Comparison of ENCODE assay signal across 8 cellular contexts in the genomic region with DNA sequence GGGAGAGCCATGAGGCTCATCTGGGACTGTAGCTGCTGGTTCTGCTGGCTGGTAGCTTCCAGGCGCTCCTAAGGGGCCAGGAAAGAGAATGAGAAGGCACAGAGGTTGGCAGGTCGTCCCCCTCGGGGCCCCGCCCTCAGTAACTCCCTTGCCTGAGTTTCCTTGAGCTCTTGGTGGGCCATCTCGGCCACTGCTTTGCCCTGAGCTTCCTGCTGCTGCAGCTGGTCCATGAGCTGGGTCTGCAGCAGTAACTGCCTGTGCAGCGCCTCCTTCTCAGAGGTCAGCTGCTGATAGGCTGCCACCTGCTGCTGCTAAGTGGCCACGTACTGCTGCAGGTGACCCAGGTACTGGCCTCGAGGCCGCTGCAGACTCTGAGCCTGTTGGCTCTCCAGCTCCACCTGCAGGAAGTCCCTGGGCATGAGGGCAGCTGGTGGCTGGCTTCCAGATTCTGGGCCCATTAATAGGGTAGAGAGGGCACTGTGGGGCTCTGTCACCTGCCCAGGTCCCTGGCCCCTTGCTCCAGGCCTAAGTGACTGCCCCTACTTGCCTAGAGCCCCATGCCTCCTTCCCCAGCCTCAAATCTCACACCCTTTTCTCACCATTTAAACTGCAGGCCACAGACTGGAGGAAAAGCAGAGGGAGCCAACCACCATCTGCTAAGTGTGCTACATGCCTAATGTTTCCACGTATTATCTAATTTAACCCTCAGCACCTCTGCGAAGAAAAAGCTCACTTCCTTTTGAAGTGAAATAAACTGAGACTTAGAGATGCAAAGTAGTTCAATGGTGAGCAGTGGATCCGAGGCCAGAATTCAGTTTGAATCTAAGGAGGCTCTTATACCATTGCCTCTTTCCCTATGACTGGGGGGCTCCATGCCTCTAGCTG. TPM values are rescaled to one million over a fixed set of nuclear protein-coding genes. Genes with fewer than 3 reads are reported as not detected.
DNase-seq lines count a peak whose midpoint lies in the region; ATAC-seq and TF ChIP-seq lines count a peak whose summit lies in the region.

No MANE protein-coding gene starts in this region.

- peak overlapping the region; percentile 52; the same call in 1 of the 2 replicates for H3K4me2 ChIP-seq in MM.1S (ENCODE audit: low read depth, low read length)

- H3K27ac Mint-ChIP-seq in T-helper 2 cell treated with Interferon-gamma antibody and Interleukin-4, amounts not matched to agents 5 μg/mL and 100 μg/mL, for 36 hours, result no peak overlapping the region
- no peak overlapping the region for H3K27ac Mint-ChIP-seq in MCF 10A (ENCODE audit: low read depth, unreplicated experiment)

- peaks cover 4% of the 10 kb centered on the region for H3K4me1 Mint-ChIP-seq in T-helper 2 cell treated with Interferon-gamma antibody and Interleukin-4, amounts not matched to agents 5 μg/mL and 100 μg/mL, for 36 hours (ENCODE audit: low read depth)
- no peaks in the 10 kb centered on the region for H3K4me1 Mint-ChIP-seq in MCF 10A (ENCODE audit: insufficient read depth, unreplicated experiment)

- ATAC-seq in HG03520 (IDR thresholded peaks at IDR 0.05; ENCODE audit: unreplicated experiment), result no peak
- no peak for ATAC-seq in GM18861 (IDR thresholded peaks at IDR 0.05; ENCODE audit: unreplicated experiment)

- H3F3A ChIP-seq in MM.1S (ENCODE audit: insufficient read depth, low read length), result no peaks in the 10 kb centered on the region

- H3K4me1 ChIP-seq in MM.1S (ENCODE audit: low read length), result no peaks in the 10 kb centered on the region

- no peaks in the 10 kb centered on the region for H3K27me3 ChIP-seq in MM.1S (replicated peaks; ENCODE audit: insufficient read depth, low read length)

- no peaks in the 10 kb centered on the region for H4K20me1 ChIP-seq in MM.1S (ENCODE audit: insufficient read depth, low read length)

- POLR2A ChIA-PET in MCF 10A (lab: Yijun Ruan, JAX), result interaction anchor here (0.8 to 1.4 kb wide), 2 partner anchors 11 to 77 kb away, joined by 3 to 4 read pairs; partner anchors contain the start of gene VPS33B

- CTCF ChIA-PET in MCF 10A (lab: Yijun Ruan, JAX), result interaction anchor here (0.6 to 2.7 kb wide), 29 partner anchors 8 to 914 kb away, joined by 3 to 41 read pairs (median 4); partner anchors contain the start of genes RCCD1 and VPS33B

- no peak overlapping the region for H3K4me3 Mint-ChIP-seq in T-helper 2 cell treated with Interferon-gamma antibody and Interleukin-4, amounts not matched to agents 5 μg/mL and 100 μg/mL, for 36 hours
- no peak overlapping the region for H3K4me3 Mint-ChIP-seq in MCF 10A (ENCODE audit: unreplicated experiment)

- no peaks in the 10 kb centered on the region for H3K9me3 ChIP-seq in MM.1S (replicated peaks; ENCODE audit: insufficient read depth, low read length)

- peak; percentile 76 for DNase-seq in MM.1S
- peak; percentile 43 for DNase-seq in T-helper 2 cell treated with Interferon-gamma antibody and Interleukin-4, amounts not matched to agents 5 μg/mL and 100 μg/mL, for 36 hours (ENCODE audit: low spot score)
- DNase-seq in MCF 10A (ENCODE audit: unreplicated experiment), result peak; percentile 80
- peak; percentile 87 for DNase-seq in kidney tubule cell (ENCODE audit: low spot score)
- DNase-seq in stimulated activated CD8-positive, alpha-beta memory T cell treated with anti-CD3 and anti-CD28 coated beads, Interleukin-15, amount 100 ng/mL, for 1 hour (ENCODE audit: low read depth), result peak; percentile 25

- intact Hi-C loops in MCF 10A (cut with micrococcal nuclease), result loop anchor here (1.0 to 2.0 kb wide), 2 partner anchors 77 to 100 kb away; partner anchors contain the start of gene HDDC3

- H3K79me2 ChIP-seq in MM.1S (ENCODE audit: low read length), result no peaks in the 10 kb centered on the region

- no peaks in the 10 kb centered on the region for H3K36me3 Mint-ChIP-seq in T-helper 2 cell treated with Interferon-gamma antibody and Interleukin-4, amounts not matched to agents 5 μg/mL and 100 μg/mL, for 36 hours (ENCODE audit: low read depth)
- H3K36me3 Mint-ChIP-seq in MCF 10A (ENCODE audit: insufficient read depth, unreplicated experiment), result no peaks in the 10 kb centered on the region

- no peaks in the 10 kb centered on the region for H3K36me3 ChIP-seq in MM.1S (replicated peaks; ENCODE audit: insufficient read depth, low read length)

- no peaks in the 10 kb centered on the region for H3K9me3 Mint-ChIP-seq in T-helper 2 cell treated with Interferon-gamma antibody and Interleukin-4, amounts not matched to agents 5 μg/mL and 100 μg/mL, for 36 hours
- no peaks in the 10 kb centered on the region for H3K9me3 Mint-ChIP-seq in MCF 10A (ENCODE audit: unreplicated experiment)

- no peak overlapping the region for H3K9ac ChIP-seq in MM.1S (ENCODE audit: low read length)

- peak overlapping the region; percentile 91 for H2AFZ ChIP-seq in MM.1S (ENCODE audit: low read length)

- no peak overlapping the region for H3K4me3 ChIP-seq in MM.1S (ENCODE audit: low read length)

- TF ChIP-seq CTCF in GM12873 (IDR thresholded peaks at IDR 0.05; ENCODE audit: insufficient read depth, low read depth, low read length, missing control alignments), result peak; percentile 87
- peak; percentile 79 for TF ChIP-seq CTCF in MM.1S (IDR thresholded peaks at IDR 0.05; ENCODE audit: low read length)
- TF ChIP-seq CTCF in MCF 10A (IDR thresholded peaks at IDR 0.05; ENCODE audit: unreplicated experiment), result peak; percentile 80

- no peak overlapping the region for H3K27ac ChIP-seq in MM.1S (ENCODE audit: low read length)

- BruUV-seq in MCF 10A (replicated peaks; lab: Mats Ljungman, UMichigan), result no TSS peak

- no peaks in the 10 kb centered on the region for H3K9me2 ChIP-seq in MM.1S (replicated peaks; ENCODE audit: insufficient read depth, low read length)

- H3K27me3 Mint-ChIP-seq in T-helper 2 cell treated with Interferon-gamma antibody and Interleukin-4, amounts not matched to agents 5 μg/mL and 100 μg/mL, for 36 hours (ENCODE audit: low read depth), result peaks cover 17% of the 10 kb centered on the region
- peaks cover 26% of the 10 kb centered on the region for H3K27me3 Mint-ChIP-seq in MCF 10A (ENCODE audit: insufficient read depth, unreplicated experiment)

RNA-seq across cellular contexts. Expression of gene VPS33B, which starts 10.8 kb away (rescaled TPM):
- total RNA-seq in MCF 10A (2022), result 11.7 and 12.6 TPM in 2 replicates

RNA-seq across cellular contexts. Expression of gene PRC1, which starts 38.8 kb away (rescaled TPM):
- total RNA-seq in MCF 10A (2022), result 83.1 and 125 TPM in 2 replicates

Comparison
In these comparisons a context has a peak if more than half of its experiments do, and no peak if none do; other contexts are left out.
1. DNase-seq: peak in every context shown above with its lines; median percentile 87 in kidney tubule cell; 80 in MCF 10A; 76 in MM.1S; 43 in T-helper 2 cell treated with Interferon-gamma antibody and Interleukin-4, amounts not matched to agents 5 μg/mL and 100 μg/mL, for 36 hours; 25 in stimulated activated CD8-positive, alpha-beta memory T cell treated with anti-CD3 and anti-CD28 coated beads, Interleukin-15, amount 100 ng/mL, for 1 hour.